12 cellular contexts compared by ENCODE assay signal in genomic region chr11:10325398-10326079, GRCh38.
DNase-seq lines count a peak whose midpoint lies in the region; ATAC-seq lines count a peak whose summit lies in the region.
"Had no signal": no experiment of that assay in that cellular context is flagged by ENCODE, and none has a peak within 500 bp of the region (broad histone marks: within the 10 kb centered on the region; RNA-seq: fewer than 3 reads in every experiment).

No MANE protein-coding gene starts in this region.

- DNase-seq in GM04504 (ENCODE audit: low read depth) (peak; percentile 74), amniotic stem cell (lab: John Stamatoyannopoulos, UW) (peak; percentile 58), glomerular visceral epithelial cell (ENCODE audit: extremely low spot score) (peak; percentile 53), smooth muscle cell of the brain vasculature (ENCODE audit: low read depth, low spot score) (peak; percentile 91), SIG-M5 treated with dmso at 0.1 percent for 504 hours (lab: John Stamatoyannopoulos, UW; ENCODE audit: unreplicated experiment) (no peak)
- DNase-seq: activated CD4-positive, CD25-positive, alpha-beta regulatory T cell; activated effector memory CD4-positive, alpha-beta T cell treated with Interleukin-2 at 50 U/mL for 16 hours; immature natural killer cell; NCI-H2029 treated with DMSO at 0.1 percent for 48 hours had no signal

- no peak for ATAC-seq in HG02840 (IDR thresholded peaks at IDR 0.05; ENCODE audit: low FRiP score, unreplicated experiment)
- ATAC-seq in HG02885 (IDR thresholded peaks at IDR 0.05; ENCODE audit: poor library complexity, unreplicated experiment): no peak
- ATAC-seq in GM21360 (IDR thresholded peaks at IDR 0.05; ENCODE audit: unreplicated experiment): no peak
